32 cellular contexts compared by ENCODE assay signal in the genomic region with DNA sequence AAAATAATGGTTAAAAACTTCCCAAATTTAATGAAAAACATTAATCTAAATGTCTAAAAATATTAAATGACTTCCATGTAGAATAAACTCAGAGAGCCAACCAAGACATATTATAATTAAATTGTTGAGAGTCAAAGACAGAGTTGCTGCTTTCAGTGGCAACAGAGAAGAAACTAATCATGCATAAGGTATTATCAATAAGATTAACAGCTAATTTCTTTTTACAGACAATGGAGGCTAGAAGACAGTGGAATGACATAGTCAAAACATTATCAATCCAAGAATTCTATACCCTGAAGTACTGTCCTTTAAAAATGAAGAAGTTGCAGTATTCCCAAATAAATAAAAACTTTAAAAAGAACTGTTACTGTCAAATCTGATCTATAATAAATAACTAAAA.
"Had no signal": no experiment of that assay in that cellular context is flagged by ENCODE, and none has a peak within 500 bp of the region (broad histone marks: within the 10 kb centered on the region; RNA-seq: fewer than 3 reads in every experiment).

No MANE protein-coding gene starts in this region.

- H3K27ac ChIP-seq: Peyer's patch, VCaP had no signal

- H3K36me3 ChIP-seq: Peyer's patch had no signal

- H3K4me1 ChIP-seq: Peyer's patch had no signal

- H3K4me3 ChIP-seq: Peyer's patch had no signal

- DNase-seq: activated CD4-positive, alpha-beta memory T cell treated with anti-CD3 and anti-CD28 coated beads, Interleukin-2, amount 10 ng/mL, durations not matched to agents 7 days and 5 days; activated CD4-positive, alpha-beta T cell treated with anti-CD3 and anti-CD28 coated beads for 1 hour; activated CD4-positive, alpha-beta T cell treated with anti-CD3 and anti-CD28 coated beads for 48 hours; activated CD4-positive, CD25-positive, alpha-beta regulatory T cell; activated CD8-positive, alpha-beta memory T cell treated with anti-CD3 and anti-CD28 coated beads for 24 hours; activated CD8-positive, alpha-beta memory T cell treated with anti-CD3 and anti-CD28 coated beads, Interleukin-2, amount 10 ng/mL, durations not matched to agents 7 days and 5 days; activated CD8-positive, alpha-beta memory T cell treated with anti-CD3 and anti-CD28 coated beads, Interleukin-2, amount 50 U/mL, for 48 hours; activated effector memory CD4-positive, alpha-beta T cell treated with Interleukin-2 at 50 U/mL for 16 hours; activated naive CD4-positive, alpha-beta T cell treated with anti-CD3 and anti-CD28 coated beads, Interleukin-2, amount 10 ng/mL, durations not matched to agents 7 days and 5 days; activated naive CD8-positive, alpha-beta T cell treated with anti-CD3 and anti-CD28 coated beads, Interleukin-2, amount 50 U/mL, for 24 hours; activated T-cell treated with anti-CD3 and anti-CD28 coated beads, Interleukin-2, amount 50 U/mL, for 48 hours; anterior cingulate cortex; caudate nucleus; cerebellar nuclear complex; MM.1S; NCI-H1105; NCI-H1417 treated with DMSO at 0.1 percent for 48 hours; NCI-H187 treated with DMSO at 0.1 percent for 48 hours; NCI-H2081; NCI-H226; NCI-H446 treated with DMSO at 0.1 percent for 48 hours; NCI-H524; NCI-H69; NK-92 treated with Interleukin-12 subunit alpha and Interleukin-12 subunit beta, amount 100 ng/mL, for 24 hours; PC-3; Peyer's patch; RPMI8226; SHP77 treated with DMSO at 0.1 percent for 48 hours; T-helper 1 cell; T-helper 2 cell; T-helper 9 cell had no signal
